ENCODE assay signal across 18 cellular contexts in genomic region chr3:24318668-24319287, GRCh38.
DNase-seq lines count a peak whose midpoint lies in the region; ATAC-seq lines count a peak whose summit lies in the region.
"Had no signal": no experiment of that assay in that cellular context is flagged by ENCODE, and none has a peak within 500 bp of the region (broad histone marks: within the 10 kb centered on the region; RNA-seq: fewer than 3 reads in every experiment).

No MANE protein-coding gene starts in this region.

- DNase-seq in AG08395 (ENCODE audit: low spot score) (peak; percentile 63), HS-27A (ENCODE audit: low read depth) (peak; percentile 83), adipocyte (ENCODE audit: low read depth) (peak; percentile 11), glomerular visceral epithelial cell (ENCODE audit: extremely low spot score) (peak; percentile 72), DMS79 (lab: John Stamatoyannopoulos, UW) (no peak)
- DNase-seq in central memory CD4-positive, alpha-beta T cell, result no peak
- no peak for DNase-seq in activated naive CD4-positive, alpha-beta T cell treated with anti-CD3 and anti-CD28 coated beads, Interleukin-2, amount 10 ng/mL, durations not matched to agents 7 days and 5 days
- DNase-seq: activated CD4-positive, alpha-beta memory T cell treated with anti-CD3 and anti-CD28 coated beads for 36 hours; aorta; DMS79 treated with DMSO at 0.1 percent for 48 hours; Kasumi-1; NCI-H1694; pancreas; spleen; stomach had no signal

- no peaks in the 10 kb centered on the region for H3K36me3 Mint-ChIP-seq in activated naive CD4-positive, alpha-beta T cell treated with anti-CD3 and anti-CD28 coated beads, Interleukin-2, amount 10 ng/mL, durations not matched to agents 7 days and 5 days
- H3K36me3 Mint-ChIP-seq: activated CD4-positive, alpha-beta memory T cell treated with anti-CD3 and anti-CD28 coated beads for 36 hours had no signal

- H3K27ac Mint-ChIP-seq in activated naive CD4-positive, alpha-beta T cell treated with anti-CD3 and anti-CD28 coated beads, Interleukin-2, amount 10 ng/mL, durations not matched to agents 7 days and 5 days, result no peak overlapping the region
- H3K27ac Mint-ChIP-seq: activated CD4-positive, alpha-beta memory T cell treated with anti-CD3 and anti-CD28 coated beads for 36 hours; activated T-helper 2 cell treated with anti-CD3 and anti-CD28 coated beads, Interferon-gamma antibody, Interleukin-2, Interleukin-4, amounts not matched to agents 10 μg/mL and 5 μg/mL and 100 μg/mL, durations not matched to agents 14 hours and 24 hours and 36 hours; B cell had no signal

- H3K4me3 Mint-ChIP-seq in activated naive CD4-positive, alpha-beta T cell treated with anti-CD3 and anti-CD28 coated beads, Interleukin-2, amount 10 ng/mL, durations not matched to agents 7 days and 5 days, result no peak overlapping the region
- H3K4me3 Mint-ChIP-seq: activated CD4-positive, alpha-beta memory T cell treated with anti-CD3 and anti-CD28 coated beads for 36 hours; B cell had no signal

- H3K9me3 ChIP-seq in adipocyte (ENCODE audit: control insufficient read depth, low read length), result peaks cover 18% of the 10 kb centered on the region
- H3K9me3 ChIP-seq: pancreas had no signal

- H3K27me3 Mint-ChIP-seq in activated naive CD4-positive, alpha-beta T cell treated with anti-CD3 and anti-CD28 coated beads, Interleukin-2, amount 10 ng/mL, durations not matched to agents 7 days and 5 days, result no peaks in the 10 kb centered on the region
- H3K27me3 Mint-ChIP-seq: activated CD4-positive, alpha-beta memory T cell treated with anti-CD3 and anti-CD28 coated beads for 36 hours; B cell had no signal

- no peaks in the 10 kb centered on the region for H3K9me3 Mint-ChIP-seq in activated naive CD4-positive, alpha-beta T cell treated with anti-CD3 and anti-CD28 coated beads, Interleukin-2, amount 10 ng/mL, durations not matched to agents 7 days and 5 days
- H3K9me3 Mint-ChIP-seq: activated T-helper 2 cell treated with anti-CD3 and anti-CD28 coated beads, Interferon-gamma antibody, Interleukin-2, Interleukin-4, amounts not matched to agents 10 μg/mL and 5 μg/mL and 100 μg/mL, durations not matched to agents 14 hours and 24 hours and 36 hours had no signal

- CTCF ChIA-PET in activated naive CD4-positive, alpha-beta T cell treated with anti-CD3 and anti-CD28 coated beads, Interleukin-2, amount 10 ng/mL, durations not matched to agents 7 days and 5 days (lab: Charles Lee), result no interaction called here

- no peaks in the 10 kb centered on the region for H3K4me1 Mint-ChIP-seq in activated naive CD4-positive, alpha-beta T cell treated with anti-CD3 and anti-CD28 coated beads, Interleukin-2, amount 10 ng/mL, durations not matched to agents 7 days and 5 days
- H3K4me1 Mint-ChIP-seq: B cell had no signal

- H3K4me3 ChIP-seq in adipocyte (ENCODE audit: low read length), result peak overlapping the region; percentile 25
- H3K4me3 ChIP-seq: pancreas, spleen, stomach had no signal

- no peak overlapping the region for H3K9ac ChIP-seq in adipocyte (ENCODE audit: low read length)

- H3K4me1 ChIP-seq in adipocyte (ENCODE audit: control insufficient read depth, insufficient read depth, low read length), result peaks cover 23% of the 10 kb centered on the region
- H3K4me1 ChIP-seq: pancreas, spleen had no signal

- H3K27me3 ChIP-seq in adipocyte (replicated peaks; ENCODE audit: control insufficient read depth, insufficient read depth, low read length), result no peaks in the 10 kb centered on the region
- H3K27me3 ChIP-seq: pancreas, spleen, stomach had no signal

- no peaks in the 10 kb centered on the region for H3K36me3 ChIP-seq in adipocyte (ENCODE audit: control insufficient read depth, insufficient read depth, low read length, severe bottlenecking)
- H3K36me3 ChIP-seq: pancreas, spleen had no signal

- ATAC-seq in GM19035 (IDR thresholded peaks at IDR 0.05; ENCODE audit: unreplicated experiment), result no peak
- ATAC-seq: pancreas had no signal

Comparison
In these comparisons a context has a peak if more than half of its experiments do, and no peak if none do; other contexts are left out.
1. DNase-seq: peak in AG08395 (single experiment), HS-27A (single experiment), adipocyte (single experiment) and glomerular visceral epithelial cell (single experiment); none in central memory CD4-positive, alpha-beta T cell (single experiment), activated naive CD4-positive, alpha-beta T cell treated with anti-CD3 and anti-CD28 coated beads, Interleukin-2, amount 10 ng/mL, durations not matched to agents 7 days and 5 days (single experiment) and DMS79 (single experiment).